1 cellular context compared by ENCODE assay signal in the genomic region with DNA sequence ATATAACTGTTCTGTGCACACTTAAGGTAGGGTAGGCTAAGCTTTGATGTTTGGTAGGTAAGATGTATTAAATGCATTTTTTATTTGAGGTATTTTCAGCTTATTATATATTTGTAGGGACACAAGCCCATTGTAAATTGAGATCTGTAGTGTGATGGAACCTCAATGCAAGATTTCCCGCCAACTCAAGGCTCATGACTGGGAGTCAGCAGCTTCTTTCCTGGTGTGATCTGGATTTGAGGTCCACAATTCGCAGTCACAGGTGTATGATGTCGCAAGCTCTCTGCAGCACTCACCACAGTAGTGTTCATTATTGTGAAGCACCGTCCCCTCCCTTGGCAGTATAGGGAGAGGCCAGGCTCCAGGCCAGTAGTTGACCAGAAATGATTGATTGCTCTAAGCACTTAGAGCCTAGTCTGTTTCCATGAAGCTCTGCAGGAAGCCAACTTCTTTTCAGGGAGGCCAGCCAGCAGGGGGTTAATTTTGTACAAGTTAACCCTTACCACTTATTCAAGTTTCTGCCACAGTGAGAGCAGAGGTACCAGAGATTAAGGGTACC.
TF ChIP-seq lines count a peak whose summit lies in the region.

No MANE protein-coding gene starts in this region.

TF ChIP-seq in K562, 482 proteins besides CTCF, POLR2A, EP300 and RAD21:
- TF ChIP-seq HNRNPL (IDR thresholded peaks at IDR 0.05; ENCODE audit: low read depth, low read length): no peak
- peak; percentile 39 for TF ChIP-seq MEIS2 (IDR thresholded peaks at IDR 0.05; ENCODE audit: partially characterized antibody)
- TF ChIP-seq, protein P1, sequence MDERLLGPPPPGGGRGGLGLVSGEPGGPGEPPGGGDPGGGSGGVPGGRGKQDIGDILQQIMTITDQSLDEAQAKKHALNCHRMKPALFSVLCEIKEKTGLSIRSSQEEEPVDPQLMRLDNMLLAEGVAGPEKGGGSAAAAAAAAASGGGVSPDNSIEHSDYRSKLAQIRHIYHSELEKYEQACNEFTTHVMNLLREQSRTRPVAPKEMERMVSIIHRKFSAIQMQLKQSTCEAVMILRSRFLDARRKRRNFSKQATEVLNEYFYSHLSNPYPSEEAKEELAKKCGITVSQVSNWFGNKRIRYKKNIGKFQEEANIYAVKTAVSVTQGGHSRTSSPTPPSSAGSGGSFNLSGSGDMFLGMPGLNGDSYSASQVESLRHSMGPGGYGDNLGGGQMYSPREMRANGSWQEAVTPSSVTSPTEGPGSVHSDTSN (CRISPR knock-in tag; IDR thresholded peaks at IDR 0.05; ENCODE audit: low read depth): no peak
- TF ChIP-seq, protein P1 (tag; conservative IDR thresholded peaks at IDR 0.05; ENCODE audit: low read depth): peak; percentile 73
